1 cellular context compared by ENCODE assay signal in the genomic region with DNA sequence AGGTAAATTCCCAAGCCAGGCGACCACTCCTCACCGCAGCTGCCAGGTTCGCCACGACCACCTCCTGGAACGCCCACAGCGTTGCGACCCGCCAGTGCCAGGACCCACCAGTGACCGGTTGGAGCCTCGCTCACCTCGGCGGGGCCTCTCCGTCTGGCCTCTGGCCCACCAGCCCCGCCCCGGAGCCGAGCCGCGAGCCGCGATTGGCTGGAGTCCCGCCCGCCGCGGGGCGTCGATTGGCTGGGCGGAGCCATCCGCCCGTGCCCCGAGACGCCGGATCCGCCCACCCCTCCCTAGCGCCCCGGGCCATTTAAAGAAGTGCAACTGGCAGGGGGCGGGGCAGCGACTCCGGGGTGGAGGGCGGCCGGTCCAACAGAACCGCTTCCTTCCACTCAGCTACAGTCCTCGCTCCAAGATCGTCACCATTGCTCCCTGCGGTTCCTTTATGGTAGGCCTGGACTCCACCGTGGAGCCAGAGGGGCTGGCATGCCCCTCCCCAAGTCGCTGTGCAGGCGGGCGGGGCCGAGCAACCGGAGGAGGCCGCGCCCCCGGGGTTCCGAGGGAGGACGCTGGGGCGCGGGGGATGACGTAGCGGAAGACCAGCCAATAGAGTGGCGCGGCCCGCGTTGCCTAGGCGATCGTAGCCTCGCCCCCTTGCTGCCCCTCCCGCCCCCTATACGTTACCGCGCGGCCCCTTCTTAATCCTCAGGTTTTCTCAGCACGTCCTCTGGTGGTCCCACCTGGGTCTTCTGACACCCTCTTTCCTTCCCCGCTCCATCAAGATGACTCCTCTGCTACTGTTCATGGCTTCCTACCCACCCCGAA.
A peak's percentile ranks its signal among the peaks of the same experiment; 100 is the strongest.
TF ChIP-seq lines count a peak whose summit lies in the region.

A gene with protein sequence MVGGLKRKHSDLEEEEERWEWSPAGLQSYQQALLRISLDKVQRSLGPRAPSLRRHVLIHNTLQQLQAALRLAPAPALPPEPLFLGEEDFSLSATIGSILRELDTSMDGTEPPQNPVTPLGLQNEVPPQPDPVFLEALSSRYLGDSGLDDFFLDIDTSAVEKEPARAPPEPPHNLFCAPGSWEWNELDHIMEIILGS (minus strand): TSS at position 155 of the 825 bp plus-strand sequence. CDS start 2,255 bp downstream, outside the sequence.

TF ChIP-seq in HepG2, 621 proteins besides CTCF, POLR2A, EP300 and RAD21 (continued from another document and continues in another):
- TF ChIP-seq, protein P1, sequence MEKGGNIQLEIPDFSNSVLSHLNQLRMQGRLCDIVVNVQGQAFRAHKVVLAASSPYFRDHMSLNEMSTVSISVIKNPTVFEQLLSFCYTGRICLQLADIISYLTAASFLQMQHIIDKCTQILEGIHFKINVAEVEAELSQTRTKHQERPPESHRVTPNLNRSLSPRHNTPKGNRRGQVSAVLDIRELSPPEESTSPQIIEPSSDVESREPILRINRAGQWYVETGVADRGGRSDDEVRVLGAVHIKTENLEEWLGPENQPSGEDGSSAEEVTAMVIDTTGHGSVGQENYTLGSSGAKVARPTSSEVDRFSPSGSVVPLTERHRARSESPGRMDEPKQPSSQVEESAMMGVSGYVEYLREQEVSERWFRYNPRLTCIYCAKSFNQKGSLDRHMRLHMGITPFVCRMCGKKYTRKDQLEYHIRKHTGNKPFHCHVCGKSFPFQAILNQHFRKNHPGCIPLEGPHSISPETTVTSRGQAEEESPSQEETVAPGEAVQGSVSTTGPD (CRISPR knock-in tag; IDR thresholded peaks at IDR 0.05): no peak
- TF ChIP-seq ZNF674 (CRISPR knock-in tag; IDR thresholded peaks at IDR 0.05; ENCODE audit: low read depth) (no peak), SPEN (CRISPR knock-in tag; IDR thresholded peaks at IDR 0.05; ENCODE audit: low read depth) (peak; percentile 65; the same call in 1 of the 2 replicates), FOXA3 (CRISPR knock-in tag; IDR thresholded peaks at IDR 0.05) (0 out of 2 replicates have a peak, but pooled peaks have one; percentile 27), ZFX (CRISPR knock-in tag; IDR thresholded peaks at IDR 0.05; ENCODE audit: low read depth) (peak; percentile 82), ZFP36L2 (CRISPR knock-in tag; IDR thresholded peaks at IDR 0.05) (no peak), HHEX (CRISPR knock-in tag; IDR thresholded peaks at IDR 0.05) (no peak), POLR2AphosphoS2 (IDR thresholded peaks at IDR 0.05; ENCODE audit: low read depth, low read length) (no peak), PHB2 (IDR thresholded peaks at IDR 0.05; ENCODE audit: partially characterized antibody) (no peak), FOXO1 (CRISPR knock-in tag; IDR thresholded peaks at IDR 0.05) (no peak), ZNF780A (CRISPR knock-in tag; IDR thresholded peaks at IDR 0.05) (no peak), ONECUT2 (CRISPR knock-in tag; IDR thresholded peaks at IDR 0.05) (no peak), ZKSCAN8 (CRISPR knock-in tag; IDR thresholded peaks at IDR 0.05; ENCODE audit: borderline replicate concordance) (peak; percentile 29; the same call in 1 of the 2 replicates), NR1H2 (CRISPR knock-in tag; IDR thresholded peaks at IDR 0.05; ENCODE audit: borderline replicate concordance, low read depth) (no peak), TCF7 (IDR thresholded peaks at IDR 0.05; ENCODE audit: low read depth) (no peak), KMT2A (CRISPR knock-in tag; IDR thresholded peaks at IDR 0.05) (no peak; the same call in 1 of the 2 replicates), ZNF562 (CRISPR knock-in tag; IDR thresholded peaks at IDR 0.05; ENCODE audit: borderline replicate concordance) (no peak), ZNF431 (CRISPR knock-in tag; IDR thresholded peaks at IDR 0.05; ENCODE audit: borderline replicate concordance, low read depth) (peak; percentile 43; the same call in 1 of the 2 replicates)
- TF ChIP-seq, protein P2, sequence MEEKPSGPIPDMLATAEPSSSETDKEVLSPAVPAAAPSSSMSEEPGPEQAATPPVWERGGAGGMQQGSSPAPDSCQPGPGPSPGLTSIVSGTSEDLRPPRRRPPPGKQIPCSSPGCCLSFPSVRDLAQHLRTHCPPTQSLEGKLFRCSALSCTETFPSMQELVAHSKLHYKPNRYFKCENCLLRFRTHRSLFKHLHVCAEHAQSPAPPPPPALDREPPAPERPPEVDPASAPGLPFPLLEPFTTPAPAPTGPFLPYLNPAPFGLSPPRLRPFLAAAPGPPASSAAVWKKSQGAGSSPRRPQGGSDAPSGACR (CRISPR knock-in tag; IDR thresholded peaks at IDR 0.05): 0 out of 2 replicates have a peak, but pooled peaks have one; percentile 20
- TF ChIP-seq, protein P3, sequence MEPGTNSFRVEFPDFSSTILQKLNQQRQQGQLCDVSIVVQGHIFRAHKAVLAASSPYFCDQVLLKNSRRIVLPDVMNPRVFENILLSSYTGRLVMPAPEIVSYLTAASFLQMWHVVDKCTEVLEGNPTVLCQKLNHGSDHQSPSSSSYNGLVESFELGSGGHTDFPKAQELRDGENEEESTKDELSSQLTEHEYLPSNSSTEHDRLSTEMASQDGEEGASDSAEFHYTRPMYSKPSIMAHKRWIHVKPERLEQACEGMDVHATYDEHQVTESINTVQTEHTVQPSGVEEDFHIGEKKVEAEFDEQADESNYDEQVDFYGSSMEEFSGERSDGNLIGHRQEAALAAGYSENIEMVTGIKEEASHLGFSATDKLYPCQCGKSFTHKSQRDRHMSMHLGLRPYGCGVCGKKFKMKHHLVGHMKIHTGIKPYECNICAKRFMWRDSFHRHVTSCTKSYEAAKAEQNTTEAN (CRISPR knock-in tag; conservative IDR thresholded peaks at IDR 0.05): no peak
- TF ChIP-seq, protein P4, sequence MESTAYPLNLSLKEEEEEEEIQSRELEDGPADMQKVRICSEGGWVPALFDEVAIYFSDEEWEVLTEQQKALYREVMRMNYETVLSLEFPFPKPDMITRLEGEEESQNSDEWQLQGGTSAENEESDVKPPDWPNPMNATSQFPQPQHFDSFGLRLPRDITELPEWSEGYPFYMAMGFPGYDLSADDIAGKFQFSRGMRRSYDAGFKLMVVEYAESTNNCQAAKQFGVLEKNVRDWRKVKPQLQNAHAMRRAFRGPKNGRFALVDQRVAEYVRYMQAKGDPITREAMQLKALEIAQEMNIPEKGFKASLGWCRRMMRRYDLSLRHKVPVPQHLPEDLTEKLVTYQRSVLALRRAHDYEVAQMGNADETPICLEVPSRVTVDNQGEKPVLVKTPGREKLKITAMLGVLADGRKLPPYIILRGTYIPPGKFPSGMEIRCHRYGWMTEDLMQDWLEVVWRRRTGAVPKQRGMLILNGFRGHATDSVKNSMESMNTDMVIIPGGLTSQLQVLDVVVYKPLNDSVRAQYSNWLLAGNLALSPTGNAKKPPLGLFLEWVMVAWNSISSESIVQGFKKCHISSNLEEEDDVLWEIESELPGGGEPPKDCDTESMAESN (CRISPR knock-in tag; conservative IDR thresholded peaks at IDR 0.05): no peak
- TF ChIP-seq, protein P5, sequence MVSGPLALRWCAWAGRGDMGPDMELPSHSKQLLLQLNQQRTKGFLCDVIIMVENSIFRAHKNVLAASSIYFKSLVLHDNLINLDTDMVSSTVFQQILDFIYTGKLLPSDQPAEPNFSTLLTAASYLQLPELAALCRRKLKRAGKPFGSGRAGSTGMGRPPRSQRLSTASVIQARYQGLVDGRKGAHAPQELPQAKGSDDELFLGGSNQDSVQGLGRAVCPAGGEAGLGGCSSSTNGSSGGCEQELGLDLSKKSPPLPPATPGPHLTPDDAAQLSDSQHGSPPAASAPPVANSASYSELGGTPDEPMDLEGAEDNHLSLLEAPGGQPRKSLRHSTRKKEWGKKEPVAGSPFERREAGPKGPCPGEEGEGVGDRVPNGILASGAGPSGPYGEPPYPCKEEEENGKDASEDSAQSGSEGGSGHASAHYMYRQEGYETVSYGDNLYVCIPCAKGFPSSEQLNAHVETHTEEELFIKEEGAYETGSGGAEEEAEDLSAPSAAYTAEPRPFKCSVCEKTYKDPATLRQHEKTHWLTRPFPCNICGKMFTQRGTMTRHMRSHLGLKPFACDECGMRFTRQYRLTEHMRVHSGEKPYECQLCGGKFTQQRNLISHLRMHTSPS (CRISPR knock-in tag; IDR thresholded peaks at IDR 0.05; ENCODE audit: low read depth): no peak
- TF ChIP-seq, protein P6, sequence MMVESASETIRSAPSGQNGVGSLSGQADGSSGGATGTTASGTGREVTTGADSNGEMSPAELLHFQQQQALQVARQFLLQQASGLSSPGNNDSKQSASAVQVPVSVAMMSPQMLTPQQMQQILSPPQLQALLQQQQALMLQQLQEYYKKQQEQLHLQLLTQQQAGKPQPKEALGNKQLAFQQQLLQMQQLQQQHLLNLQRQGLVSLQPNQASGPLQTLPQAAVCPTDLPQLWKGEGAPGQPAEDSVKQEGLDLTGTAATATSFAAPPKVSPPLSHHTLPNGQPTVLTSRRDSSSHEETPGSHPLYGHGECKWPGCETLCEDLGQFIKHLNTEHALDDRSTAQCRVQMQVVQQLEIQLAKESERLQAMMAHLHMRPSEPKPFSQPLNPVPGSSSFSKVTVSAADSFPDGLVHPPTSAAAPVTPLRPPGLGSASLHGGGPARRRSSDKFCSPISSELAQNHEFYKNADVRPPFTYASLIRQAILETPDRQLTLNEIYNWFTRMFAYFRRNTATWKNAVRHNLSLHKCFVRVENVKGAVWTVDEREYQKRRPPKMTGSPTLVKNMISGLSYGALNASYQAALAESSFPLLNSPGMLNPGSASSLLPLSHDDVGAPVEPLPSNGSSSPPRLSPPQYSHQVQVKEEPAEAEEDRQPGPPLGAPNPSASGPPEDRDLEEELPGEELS (CRISPR knock-in tag; IDR thresholded peaks at IDR 0.05): peak; percentile 19; the same call in 1 of the 2 replicates
- TF ChIP-seq, protein P7, sequence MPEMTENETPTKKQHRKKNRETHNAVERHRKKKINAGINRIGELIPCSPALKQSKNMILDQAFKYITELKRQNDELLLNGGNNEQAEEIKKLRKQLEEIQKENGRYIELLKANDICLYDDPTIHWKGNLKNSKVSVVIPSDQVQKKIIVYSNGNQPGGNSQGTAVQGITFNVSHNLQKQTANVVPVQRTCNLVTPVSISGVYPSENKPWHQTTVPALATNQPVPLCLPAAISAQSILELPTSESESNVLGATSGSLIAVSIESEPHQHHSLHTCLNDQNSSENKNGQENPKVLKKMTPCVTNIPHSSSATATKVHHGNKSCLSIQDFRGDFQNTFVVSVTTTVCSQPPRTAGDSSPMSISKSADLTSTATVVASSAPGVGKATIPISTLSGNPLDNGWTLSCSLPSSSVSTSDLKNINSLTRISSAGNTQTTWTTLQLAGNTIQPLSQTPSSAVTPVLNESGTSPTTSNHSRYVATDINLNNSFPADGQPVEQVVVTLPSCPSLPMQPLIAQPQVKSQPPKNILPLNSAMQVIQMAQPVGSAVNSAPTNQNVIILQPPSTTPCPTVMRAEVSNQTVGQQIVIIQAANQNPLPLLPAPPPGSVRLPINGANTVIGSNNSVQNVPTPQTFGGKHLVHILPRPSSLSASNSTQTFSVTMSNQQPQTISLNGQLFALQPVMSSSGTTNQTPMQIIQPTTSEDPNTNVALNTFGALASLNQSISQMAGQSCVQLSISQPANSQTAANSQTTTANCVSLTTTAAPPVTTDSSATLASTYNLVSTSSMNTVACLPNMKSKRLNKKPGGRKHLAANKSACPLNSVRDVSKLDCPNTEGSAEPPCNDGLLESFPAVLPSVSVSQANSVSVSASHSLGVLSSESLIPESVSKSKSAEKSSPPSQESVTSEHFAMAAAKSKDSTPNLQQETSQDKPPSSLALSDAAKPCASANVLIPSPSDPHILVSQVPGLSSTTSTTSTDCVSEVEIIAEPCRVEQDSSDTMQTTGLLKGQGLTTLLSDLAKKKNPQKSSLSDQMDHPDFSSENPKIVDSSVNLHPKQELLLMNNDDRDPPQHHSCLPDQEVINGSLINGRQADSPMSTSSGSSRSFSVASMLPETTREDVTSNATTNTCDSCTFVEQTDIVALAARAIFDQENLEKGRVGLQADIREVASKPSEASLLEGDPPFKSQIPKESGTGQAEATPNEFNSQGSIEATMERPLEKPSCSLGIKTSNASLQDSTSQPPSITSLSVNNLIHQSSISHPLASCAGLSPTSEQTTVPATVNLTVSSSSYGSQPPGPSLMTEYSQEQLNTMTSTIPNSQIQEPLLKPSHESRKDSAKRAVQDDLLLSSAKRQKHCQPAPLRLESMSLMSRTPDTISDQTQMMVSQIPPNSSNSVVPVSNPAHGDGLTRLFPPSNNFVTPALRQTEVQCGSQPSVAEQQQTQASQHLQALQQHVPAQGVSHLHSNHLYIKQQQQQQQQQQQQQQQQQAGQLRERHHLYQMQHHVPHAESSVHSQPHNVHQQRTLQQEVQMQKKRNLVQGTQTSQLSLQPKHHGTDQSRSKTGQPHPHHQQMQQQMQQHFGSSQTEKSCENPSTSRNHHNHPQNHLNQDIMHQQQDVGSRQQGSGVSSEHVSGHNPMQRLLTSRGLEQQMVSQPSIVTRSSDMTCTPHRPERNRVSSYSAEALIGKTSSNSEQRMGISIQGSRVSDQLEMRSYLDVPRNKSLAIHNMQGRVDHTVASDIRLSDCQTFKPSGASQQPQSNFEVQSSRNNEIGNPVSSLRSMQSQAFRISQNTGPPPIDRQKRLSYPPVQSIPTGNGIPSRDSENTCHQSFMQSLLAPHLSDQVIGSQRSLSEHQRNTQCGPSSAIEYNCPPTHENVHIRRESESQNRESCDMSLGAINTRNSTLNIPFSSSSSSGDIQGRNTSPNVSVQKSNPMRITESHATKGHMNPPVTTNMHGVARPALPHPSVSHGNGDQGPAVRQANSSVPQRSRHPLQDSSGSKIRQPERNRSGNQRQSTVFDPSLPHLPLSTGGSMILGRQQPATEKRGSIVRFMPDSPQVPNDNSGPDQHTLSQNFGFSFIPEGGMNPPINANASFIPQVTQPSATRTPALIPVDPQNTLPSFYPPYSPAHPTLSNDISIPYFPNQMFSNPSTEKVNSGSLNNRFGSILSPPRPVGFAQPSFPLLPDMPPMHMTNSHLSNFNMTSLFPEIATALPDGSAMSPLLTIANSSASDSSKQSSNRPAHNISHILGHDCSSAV (CRISPR knock-in tag; IDR thresholded peaks at IDR 0.05; ENCODE audit: borderline replicate concordance): no peak
- TF ChIP-seq, protein P8, sequence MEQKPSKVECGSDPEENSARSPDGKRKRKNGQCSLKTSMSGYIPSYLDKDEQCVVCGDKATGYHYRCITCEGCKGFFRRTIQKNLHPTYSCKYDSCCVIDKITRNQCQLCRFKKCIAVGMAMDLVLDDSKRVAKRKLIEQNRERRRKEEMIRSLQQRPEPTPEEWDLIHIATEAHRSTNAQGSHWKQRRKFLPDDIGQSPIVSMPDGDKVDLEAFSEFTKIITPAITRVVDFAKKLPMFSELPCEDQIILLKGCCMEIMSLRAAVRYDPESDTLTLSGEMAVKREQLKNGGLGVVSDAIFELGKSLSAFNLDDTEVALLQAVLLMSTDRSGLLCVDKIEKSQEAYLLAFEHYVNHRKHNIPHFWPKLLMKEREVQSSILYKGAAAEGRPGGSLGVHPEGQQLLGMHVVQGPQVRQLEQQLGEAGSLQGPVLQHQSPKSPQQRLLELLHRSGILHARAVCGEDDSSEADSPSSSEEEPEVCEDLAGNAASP (CRISPR knock-in tag; IDR thresholded peaks at IDR 0.05; ENCODE audit: borderline replicate concordance): peak; percentile 34; the same call in 1 of the 2 replicates
- TF ChIP-seq, protein P9, sequence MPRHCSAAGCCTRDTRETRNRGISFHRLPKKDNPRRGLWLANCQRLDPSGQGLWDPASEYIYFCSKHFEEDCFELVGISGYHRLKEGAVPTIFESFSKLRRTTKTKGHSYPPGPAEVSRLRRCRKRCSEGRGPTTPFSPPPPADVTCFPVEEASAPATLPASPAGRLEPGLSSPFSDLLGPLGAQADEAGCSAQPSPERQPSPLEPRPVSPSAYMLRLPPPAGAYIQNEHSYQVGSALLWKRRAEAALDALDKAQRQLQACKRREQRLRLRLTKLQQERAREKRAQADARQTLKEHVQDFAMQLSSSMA (CRISPR knock-in tag; IDR thresholded peaks at IDR 0.05): no peak
